Comparison of ENCODE assay signal across 8 cellular contexts in genomic region chrX:103608305-103608963, GRCh38. TPM values are rescaled to one million over a fixed set of nuclear protein-coding genes. Genes with fewer than 3 reads are reported as not detected.
DNase-seq lines count a peak whose midpoint lies in the region; TF ChIP-seq lines count a peak whose summit lies in the region.

No MANE protein-coding gene starts in this region.

- peaks cover 0 to 16% of the 10 kb centered on the region in 2 experiments; a peak in 1 of 3 replicates for H3K36me3 ChIP-seq in HEK293 (ENCODE audit: control insufficient read depth in 2 of 2, insufficient read depth in 1 of 2, low read length in 2 of 2)

- CTCF ChIA-PET in HEK293 (lab: Yijun Ruan, JAX), result interaction anchor here (0.6 kb wide), 1 partner anchor 22 kb away, joined by 3 read pairs; no protein-coding TSS in a partner anchor

- H3K4me1 Mint-ChIP-seq in progenitor cell of endocrine pancreas (ENCODE audit: low read depth), result peaks cover 3% of the 10 kb centered on the region

- peaks cover 5% of the 10 kb centered on the region for H3K27me3 Mint-ChIP-seq in progenitor cell of endocrine pancreas

- H3K36me3 Mint-ChIP-seq in progenitor cell of endocrine pancreas (ENCODE audit: insufficient read depth), result no peaks in the 10 kb centered on the region

- POLR2A ChIA-PET in HEK293 (lab: Yijun Ruan, JAX), result no interaction called here

- H3K27ac Mint-ChIP-seq in progenitor cell of endocrine pancreas, result peak overlapping the region; percentile 85

- no peaks in the 10 kb centered on the region for H3K4me1 ChIP-seq in HEK293 (ENCODE audit: control insufficient read depth, insufficient read depth, low read length)

- TF ChIP-seq CTCF in HEK293 (tag by site-specific recombination; IDR thresholded peaks at IDR 0.05) (no peak), fibroblast of villous mesenchyme (IDR thresholded peaks at IDR 0.05; ENCODE audit: insufficient read depth, low read depth, low read length) (no peak), progenitor cell of endocrine pancreas (IDR thresholded peaks at IDR 0.05; ENCODE audit: unreplicated experiment) (no peak)

- peak overlapping the region; percentile 81 for H3K4me3 Mint-ChIP-seq in progenitor cell of endocrine pancreas (ENCODE audit: low read depth)

- H3K4me3 ChIP-seq in GM08714 (ENCODE audit: low read length), result peak overlapping the region; percentile 74
- peak overlapping the region; percentile 62 for H3K4me3 ChIP-seq in HEK293 (ENCODE audit: low read depth, low read length)
- peak overlapping the region; percentile 75 for H3K4me3 ChIP-seq in fibroblast of villous mesenchyme (ENCODE audit: low read depth, low read length)

- no peak overlapping the region; the same call in 1 of the 2 replicates for H3K27ac ChIP-seq in HEK293 (ENCODE audit: extremely low read depth, low read depth, low read length)

- no peaks in the 10 kb centered on the region for H3K9me3 ChIP-seq in HEK293 (ENCODE audit: control insufficient read depth, insufficient read depth, low read depth, low read length)

- no peaks in the 10 kb centered on the region for H3K9me3 Mint-ChIP-seq in progenitor cell of endocrine pancreas (ENCODE audit: low read depth)

- peak; percentile 39 for DNase-seq in UCSD-AML1 (lab: John Stamatoyannopoulos, UW; ENCODE audit: unreplicated experiment)
- no peak for DNase-seq in fibroblast of villous mesenchyme (ENCODE audit: low read depth)
- no peak for DNase-seq in progenitor cell of endocrine pancreas (ENCODE audit: low spot score, unreplicated experiment)
- DNase-seq in NOMO-1 (lab: John Stamatoyannopoulos, UW; ENCODE audit: unreplicated experiment in 2 of 2), result no peak
- no peak for DNase-seq in A172 (ENCODE audit: low spot score)
- DNase-seq in DMS 273 (lab: John Stamatoyannopoulos, UW; ENCODE audit: unreplicated experiment), result no peak

TF ChIP-seq in HEK293, 187 proteins besides CTCF, POLR2A, EP300 and RAD21:
- TF ChIP-seq KLF17 (tag by site-specific recombination; IDR thresholded peaks at IDR 0.05), result no peak
- TF ChIP-seq ZNF37A (tag by site-specific recombination; IDR thresholded peaks at IDR 0.05), result no peak
- TF ChIP-seq ZNF639 (tag by site-specific recombination; IDR thresholded peaks at IDR 0.05), result no peak
- TF ChIP-seq ZNF16 (tag by site-specific recombination; IDR thresholded peaks at IDR 0.05; ENCODE audit: low read depth), result no peak
- TF ChIP-seq ZXDB (tag by site-specific recombination; IDR thresholded peaks at IDR 0.05), result no peak
- TF ChIP-seq ZNF19 (tag by site-specific recombination; IDR thresholded peaks at IDR 0.05; ENCODE audit: low read depth), result no peak
- TF ChIP-seq YY1 (tag by site-specific recombination; IDR thresholded peaks at IDR 0.05), result 0 out of 2 replicates have a peak, but pooled peaks have one; percentile 28
- TF ChIP-seq ZNF157 (tag by site-specific recombination; IDR thresholded peaks at IDR 0.05), result no peak

RNA-seq across cellular contexts. Expression of gene TCEAL3, which starts 0.7 kb away (rescaled TPM):
- total RNA-seq in fibroblast of villous mesenchyme, result 10.6 and 19.4 TPM in 2 replicates
- 14.4 and 15.1 TPM in 2 replicates for total RNA-seq in progenitor cell of endocrine pancreas
- 15.7 and 16.9 TPM in 2 replicates for total RNA-seq in A172 (2014; rRNA removed; shearing (Covaris generic))

RNA-seq across cellular contexts. Expression of gene TCEAL1, which starts 20.3 kb away (rescaled TPM):
- total RNA-seq in fibroblast of villous mesenchyme, result 30.9 and 44.5 TPM in 2 replicates
- 18.9 and 21.5 TPM in 2 replicates for total RNA-seq in progenitor cell of endocrine pancreas
- total RNA-seq in A172 (2014; rRNA removed; shearing (Covaris generic)), result 26.3 and 43.2 TPM in 2 replicates

RNA-seq across cellular contexts. Expression of gene TCEAL4, which starts 23.1 kb away (rescaled TPM):
- total RNA-seq in fibroblast of villous mesenchyme (41.6 and 45.3 TPM in 2 replicates), progenitor cell of endocrine pancreas (67.4 and 72.3 TPM in 2 replicates)
- total RNA-seq in A172 (2014; rRNA removed; shearing (Covaris generic)), result 63.3 and 63.9 TPM in 2 replicates
